Comparison of ENCODE assay signal across 1 cellular context in genomic region chr7:82839555-82839954, GRCh38.
TF ChIP-seq lines count a peak whose summit lies in the region.

No MANE protein-coding gene starts in this region.

TF ChIP-seq in SK-N-SH treated with all-trans-retinoic acid at 6 μM for 48 hours, 23 proteins besides CTCF, POLR2A, EP300 and RAD21 (continued from another document):
- TF ChIP-seq, protein P1, sequence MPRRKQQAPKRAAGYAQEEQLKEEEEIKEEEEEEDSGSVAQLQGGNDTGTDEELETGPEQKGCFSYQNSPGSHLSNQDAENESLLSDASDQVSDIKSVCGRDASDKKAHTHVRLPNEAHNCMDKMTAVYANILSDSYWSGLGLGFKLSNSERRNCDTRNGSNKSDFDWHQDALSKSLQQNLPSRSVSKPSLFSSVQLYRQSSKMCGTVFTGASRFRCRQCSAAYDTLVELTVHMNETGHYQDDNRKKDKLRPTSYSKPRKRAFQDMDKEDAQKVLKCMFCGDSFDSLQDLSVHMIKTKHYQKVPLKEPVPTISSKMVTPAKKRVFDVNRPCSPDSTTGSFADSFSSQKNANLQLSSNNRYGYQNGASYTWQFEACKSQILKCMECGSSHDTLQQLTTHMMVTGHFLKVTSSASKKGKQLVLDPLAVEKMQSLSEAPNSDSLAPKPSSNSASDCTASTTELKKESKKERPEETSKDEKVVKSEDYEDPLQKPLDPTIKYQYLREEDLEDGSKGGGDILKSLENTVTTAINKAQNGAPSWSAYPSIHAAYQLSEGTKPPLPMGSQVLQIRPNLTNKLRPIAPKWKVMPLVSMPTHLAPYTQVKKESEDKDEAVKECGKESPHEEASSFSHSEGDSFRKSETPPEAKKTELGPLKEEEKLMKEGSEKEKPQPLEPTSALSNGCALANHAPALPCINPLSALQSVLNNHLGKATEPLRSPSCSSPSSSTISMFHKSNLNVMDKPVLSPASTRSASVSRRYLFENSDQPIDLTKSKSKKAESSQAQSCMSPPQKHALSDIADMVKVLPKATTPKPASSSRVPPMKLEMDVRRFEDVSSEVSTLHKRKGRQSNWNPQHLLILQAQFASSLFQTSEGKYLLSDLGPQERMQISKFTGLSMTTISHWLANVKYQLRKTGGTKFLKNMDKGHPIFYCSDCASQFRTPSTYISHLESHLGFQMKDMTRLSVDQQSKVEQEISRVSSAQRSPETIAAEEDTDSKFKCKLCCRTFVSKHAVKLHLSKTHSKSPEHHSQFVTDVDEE (CRISPR knock-in tag; IDR thresholded peaks at IDR 0.05) = no peak
